ENCODE assay signal across 31 cellular contexts in the genomic region with DNA sequence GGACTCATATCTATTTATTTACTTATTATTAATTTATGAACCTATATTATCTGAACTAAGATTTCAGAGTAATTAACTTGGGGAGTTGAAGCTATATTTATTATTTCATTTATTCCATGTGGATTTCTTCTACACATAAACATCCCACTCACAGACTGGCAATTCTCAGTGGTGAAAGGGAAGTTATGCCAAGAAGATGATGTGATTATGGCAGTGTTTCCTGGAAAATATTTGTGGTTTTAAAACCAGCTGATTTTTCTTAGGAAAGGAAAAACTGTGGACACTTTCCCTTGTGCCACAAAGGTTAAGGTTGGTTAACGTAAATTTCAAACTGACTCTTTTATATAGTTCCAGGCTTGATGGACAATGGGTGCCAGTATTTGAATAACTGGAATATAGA.
"Had no signal": no experiment of that assay in that cellular context is flagged by ENCODE, and none has a peak within 500 bp of the region (broad histone marks: within the 10 kb centered on the region; RNA-seq: fewer than 3 reads in every experiment).

No MANE protein-coding gene starts in this region.

- H3K4me1 ChIP-seq: esophagus muscularis mucosa, foreskin keratinocyte, heart left ventricle, sigmoid colon, upper lobe of left lung had no signal

- H3K27ac ChIP-seq: esophagus muscularis mucosa, foreskin keratinocyte, heart left ventricle, neutrophil, sigmoid colon, upper lobe of left lung had no signal

- H3K27me3 Mint-ChIP-seq: activated CD4-positive, alpha-beta T cell treated with anti-CD3 and anti-CD28 coated beads for 36 hours; activated CD8-positive, alpha-beta memory T cell treated with anti-CD3 and anti-CD28 coated beads, Interleukin-2, amount 10 ng/mL, durations not matched to agents 7 days and 5 days; dendritic cell treated with granulocyte-macrophage colony-stimulating factor and Interleukin-4, amounts not matched to agents 40 ng/mL and 50 ng/mL, for 4 days; naive B cell; stimulated activated naive CD8-positive, alpha-beta T cell treated with anti-CD3 and anti-CD28 coated beads, Interleukin-15, Interleukin-2, amounts not matched to agents 100 ng/mL and 50 ng/mL, for 24 hours had no signal

- H3K4me3 Mint-ChIP-seq: activated CD4-positive, alpha-beta T cell treated with anti-CD3 and anti-CD28 coated beads for 36 hours; activated CD8-positive, alpha-beta memory T cell treated with anti-CD3 and anti-CD28 coated beads, Interleukin-2, amount 10 ng/mL, durations not matched to agents 7 days and 5 days; activated CD8-positive, alpha-beta T cell treated with anti-CD3 and anti-CD28 coated beads, Interleukin-2, amount 10 ng/mL, durations not matched to agents 7 days and 5 days; dendritic cell treated with granulocyte-macrophage colony-stimulating factor and Interleukin-4, amounts not matched to agents 40 ng/mL and 50 ng/mL, for 4 days; immature natural killer cell; mesothelial cell of epicardium; naive B cell; nephron progenitor cell; stimulated activated effector memory CD8-positive, alpha-beta T cell treated with anti-CD3 and anti-CD28 coated beads, Interleukin-12 subunit alpha, Interleukin-12 subunit beta, amount 100 ng/mL, for 72 hours; stimulated activated naive CD8-positive, alpha-beta T cell treated with anti-CD3 and anti-CD28 coated beads, Interleukin-15, Interleukin-2, amounts not matched to agents 100 ng/mL and 50 ng/mL, for 24 hours; T-helper 2 cell treated with Interferon-gamma antibody and Interleukin-4, amounts not matched to agents 5 μg/mL and 100 μg/mL, for 36 hours had no signal

- H3K9me3 Mint-ChIP-seq: activated T-helper 2 cell treated with anti-CD3 and anti-CD28 coated beads, Interferon-gamma antibody, Interleukin-2, Interleukin-4, amounts not matched to agents 10 μg/mL and 5 μg/mL and 100 μg/mL, durations not matched to agents 14 hours and 24 hours and 36 hours; mesothelial cell of epicardium; nephron progenitor cell had no signal

- H3K36me3 Mint-ChIP-seq: activated CD8-positive, alpha-beta memory T cell treated with anti-CD3 and anti-CD28 coated beads, Interleukin-2, amount 10 ng/mL, durations not matched to agents 7 days and 5 days; activated naive CD4-positive, alpha-beta T cell treated with anti-CD3 and anti-CD28 coated beads, Interleukin-2, amount 50 U/mL, for 72 hours; mesothelial cell of epicardium; naive B cell; stimulated activated effector memory CD8-positive, alpha-beta T cell treated with anti-CD3 and anti-CD28 coated beads, Interleukin-12 subunit alpha, Interleukin-12 subunit beta, amount 100 ng/mL, for 72 hours had no signal

- H3K4me3 ChIP-seq: esophagus muscularis mucosa, heart left ventricle, sigmoid colon, upper lobe of left lung had no signal

- DNase-seq: activated CD4-positive, alpha-beta T cell treated with anti-CD3 and anti-CD28 coated beads for 36 hours; activated CD4-positive, CD25-positive, alpha-beta regulatory T cell; activated CD8-positive, alpha-beta memory T cell treated with anti-CD3 and anti-CD28 coated beads, Interleukin-2, amount 10 ng/mL, durations not matched to agents 7 days and 5 days; activated CD8-positive, alpha-beta T cell treated with anti-CD3 and anti-CD28 coated beads, Interleukin-2, amount 10 ng/mL, durations not matched to agents 7 days and 5 days; activated T-cell treated with anti-CD3 and anti-CD28 coated beads, Interleukin-2, amount 50 U/mL, for 48 hours; anterior cingulate cortex; caudate nucleus; effector CD4-positive, alpha-beta T cell; foreskin keratinocyte; heart left ventricle; hypothalamus; immature natural killer cell; kidney; left colon; naive B cell; nephron progenitor cell; sigmoid colon; small intestine; stimulated activated CD4-positive, alpha-beta T cell treated with anti-CD3 and anti-CD28 coated beads, Interleukin-4, amount 100 ng/mL, for 24 hours; substantia nigra; T-helper 1 cell; upper lobe of left lung had no signal

- H3K27ac Mint-ChIP-seq: activated CD4-positive, alpha-beta T cell treated with anti-CD3 and anti-CD28 coated beads for 36 hours; activated CD8-positive, alpha-beta memory T cell treated with anti-CD3 and anti-CD28 coated beads, Interleukin-2, amount 10 ng/mL, durations not matched to agents 7 days and 5 days; activated CD8-positive, alpha-beta T cell treated with anti-CD3 and anti-CD28 coated beads, Interleukin-2, amount 10 ng/mL, durations not matched to agents 7 days and 5 days; activated naive CD4-positive, alpha-beta T cell treated with anti-CD3 and anti-CD28 coated beads, Interleukin-2, amount 50 U/mL, for 72 hours; activated T-helper 2 cell treated with anti-CD3 and anti-CD28 coated beads, Interferon-gamma antibody, Interleukin-2, Interleukin-4, amounts not matched to agents 10 μg/mL and 5 μg/mL and 100 μg/mL, durations not matched to agents 14 hours and 24 hours and 36 hours; dendritic cell treated with granulocyte-macrophage colony-stimulating factor and Interleukin-4, amounts not matched to agents 40 ng/mL and 50 ng/mL, for 4 days; immature natural killer cell; mesothelial cell of epicardium; naive B cell; nephron progenitor cell; stimulated activated effector memory CD8-positive, alpha-beta T cell treated with anti-CD3 and anti-CD28 coated beads, Interleukin-12 subunit alpha, Interleukin-12 subunit beta, amount 100 ng/mL, for 72 hours; stimulated activated naive CD8-positive, alpha-beta T cell treated with anti-CD3 and anti-CD28 coated beads, Interleukin-15, Interleukin-2, amounts not matched to agents 100 ng/mL and 50 ng/mL, for 24 hours; T-helper 2 cell treated with Interferon-gamma antibody and Interleukin-4, amounts not matched to agents 5 μg/mL and 100 μg/mL, for 36 hours had no signal

- FAIRE-seq: kidney, small intestine had no signal

- H3K9me3 ChIP-seq: esophagus muscularis mucosa, heart left ventricle, neutrophil, sigmoid colon, upper lobe of left lung had no signal

- H3K4me1 Mint-ChIP-seq: activated CD4-positive, alpha-beta T cell treated with anti-CD3 and anti-CD28 coated beads for 36 hours; activated CD8-positive, alpha-beta memory T cell treated with anti-CD3 and anti-CD28 coated beads, Interleukin-2, amount 10 ng/mL, durations not matched to agents 7 days and 5 days; immature natural killer cell; naive B cell; nephron progenitor cell; stimulated activated effector memory CD8-positive, alpha-beta T cell treated with anti-CD3 and anti-CD28 coated beads, Interleukin-12 subunit alpha, Interleukin-12 subunit beta, amount 100 ng/mL, for 72 hours had no signal

- H3K27me3 ChIP-seq: esophagus muscularis mucosa, foreskin keratinocyte, heart left ventricle, neutrophil, sigmoid colon, upper lobe of left lung had no signal

- ATAC-seq: activated CD4-positive, alpha-beta T cell treated with anti-CD3 and anti-CD28 coated beads for 36 hours; activated CD8-positive, alpha-beta memory T cell treated with anti-CD3 and anti-CD28 coated beads, Interleukin-2, amount 10 ng/mL, durations not matched to agents 7 days and 5 days; activated CD8-positive, alpha-beta T cell treated with anti-CD3 and anti-CD28 coated beads, Interleukin-2, amount 10 ng/mL, durations not matched to agents 7 days and 5 days; activated naive CD4-positive, alpha-beta T cell treated with anti-CD3 and anti-CD28 coated beads, Interleukin-2, amount 50 U/mL, for 72 hours; foreskin keratinocyte; heart left ventricle; left colon; stimulated activated effector memory CD8-positive, alpha-beta T cell treated with anti-CD3 and anti-CD28 coated beads, Interleukin-12 subunit alpha, Interleukin-12 subunit beta, amount 100 ng/mL, for 72 hours had no signal

- H3K36me3 ChIP-seq: esophagus muscularis mucosa, heart left ventricle, neutrophil, sigmoid colon, upper lobe of left lung had no signal
